In the genomic region with DNA sequence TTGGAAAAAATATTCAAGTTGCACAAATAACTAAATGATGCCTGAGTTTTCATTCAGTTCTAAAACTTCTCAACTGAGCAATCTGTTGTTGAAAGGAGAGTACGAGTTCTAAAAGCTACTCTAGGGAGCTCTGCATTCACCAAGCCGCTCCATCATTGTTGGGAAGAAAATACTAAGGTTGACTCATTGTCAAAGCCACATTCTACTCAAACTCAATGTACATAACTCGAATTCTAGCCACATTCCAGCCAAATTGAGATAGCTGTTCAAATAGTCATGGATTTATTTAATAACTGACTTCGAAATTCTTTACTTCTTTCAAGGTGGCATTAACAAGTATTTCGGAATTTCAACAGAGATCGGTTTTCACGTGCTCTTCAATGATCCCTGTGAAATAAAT, we compare ENCODE assay signal across 22 cellular contexts.
"Had no signal": no experiment of that assay in that cellular context is flagged by ENCODE, and none has a peak within 500 bp of the region (broad histone marks: within the 10 kb centered on the region; RNA-seq: fewer than 3 reads in every experiment).

No MANE protein-coding gene starts in this region.

- H3K4me3 ChIP-seq: heart left ventricle, mucosa of descending colon, suprapubic skin had no signal

- H3K27ac Mint-ChIP-seq: activated CD4-positive, alpha-beta memory T cell treated with anti-CD3 and anti-CD28 coated beads for 36 hours; activated CD4-positive, alpha-beta T cell treated with anti-CD3 and anti-CD28 coated beads for 36 hours; activated naive CD4-positive, alpha-beta T cell treated with anti-CD3 and anti-CD28 coated beads, Interleukin-2, amount 50 U/mL, for 72 hours; naive thymus-derived CD8-positive, alpha-beta T cell; stimulated activated naive CD8-positive, alpha-beta T cell treated with anti-CD3 and anti-CD28 coated beads, Interleukin-15, Interleukin-2, amounts not matched to agents 100 ng/mL and 50 ng/mL, for 24 hours; T-helper 1 cell treated with Interleukin-12 subunit alpha and Interleukin-12 subunit beta and Interleukin-4 antibody, amounts not matched to agents 30 μg/mL and 1 μg/mL, for 36 hours; type B pancreatic cell had no signal

- DNase-seq: activated CD4-positive, alpha-beta memory T cell treated with anti-CD3 and anti-CD28 coated beads for 36 hours; activated CD4-positive, alpha-beta T cell treated with anti-CD3 and anti-CD28 coated beads for 36 hours; activated effector memory CD4-positive, alpha-beta T cell treated with anti-CD3 and anti-CD28 coated beads, Interleukin-2, amount 50 U/mL, for 16 hours; activated T-cell treated with anti-CD3 and anti-CD28 coated beads, Interleukin-2, amount 50 U/mL, for 4 hours; amniotic stem cell; brain microvascular endothelial cell; cortex of kidney; effector CD8-positive, alpha-beta T cell; heart left ventricle; left cardiac atrium; mucosa of descending colon; naive thymus-derived CD8-positive, alpha-beta T cell; posterior cingulate gyrus; right cardiac atrium had no signal

- H3K27me3 Mint-ChIP-seq: central memory CD8-positive, alpha-beta T cell; stimulated activated naive CD8-positive, alpha-beta T cell treated with anti-CD3 and anti-CD28 coated beads, Interleukin-15, Interleukin-2, amounts not matched to agents 100 ng/mL and 50 ng/mL, for 24 hours; type B pancreatic cell had no signal

- FAIRE-seq: frontal cortex had no signal

- H3K4me3 Mint-ChIP-seq: activated CD4-positive, alpha-beta memory T cell treated with anti-CD3 and anti-CD28 coated beads for 36 hours; activated CD4-positive, alpha-beta T cell treated with anti-CD3 and anti-CD28 coated beads for 36 hours; activated T-cell treated with anti-CD3 and anti-CD28 coated beads, Interleukin-2, amount 50 U/mL, for 4 hours; central memory CD8-positive, alpha-beta T cell; naive thymus-derived CD8-positive, alpha-beta T cell; stimulated activated naive CD8-positive, alpha-beta T cell treated with anti-CD3 and anti-CD28 coated beads, Interleukin-15, Interleukin-2, amounts not matched to agents 100 ng/mL and 50 ng/mL, for 24 hours; T-helper 1 cell treated with Interleukin-12 subunit alpha and Interleukin-12 subunit beta and Interleukin-4 antibody, amounts not matched to agents 30 μg/mL and 1 μg/mL, for 36 hours; type B pancreatic cell had no signal

- H3K4me1 ChIP-seq: suprapubic skin had no signal

- H3K36me3 Mint-ChIP-seq: activated CD4-positive, alpha-beta memory T cell treated with anti-CD3 and anti-CD28 coated beads for 36 hours; naive thymus-derived CD8-positive, alpha-beta T cell had no signal

- H3K9me3 ChIP-seq: heart left ventricle, mucosa of descending colon, neutrophil, suprapubic skin had no signal

- ATAC-seq: activated CD4-positive, alpha-beta T cell treated with anti-CD3 and anti-CD28 coated beads for 36 hours; activated naive CD4-positive, alpha-beta T cell treated with anti-CD3 and anti-CD28 coated beads, Interleukin-2, amount 50 U/mL, for 72 hours; activated T-cell treated with anti-CD3 and anti-CD28 coated beads, Interleukin-2, amount 50 U/mL, for 4 hours; heart left ventricle; left cardiac atrium; mucosa of descending colon; naive thymus-derived CD8-positive, alpha-beta T cell; right cardiac atrium had no signal

- H3K9me3 Mint-ChIP-seq: activated naive CD4-positive, alpha-beta T cell treated with anti-CD3 and anti-CD28 coated beads, Interleukin-2, amount 50 U/mL, for 72 hours; central memory CD8-positive, alpha-beta T cell; stimulated activated naive CD8-positive, alpha-beta T cell treated with anti-CD3 and anti-CD28 coated beads, Interleukin-15, Interleukin-2, amounts not matched to agents 100 ng/mL and 50 ng/mL, for 24 hours; T-helper 1 cell treated with Interleukin-12 subunit alpha and Interleukin-12 subunit beta and Interleukin-4 antibody, amounts not matched to agents 30 μg/mL and 1 μg/mL, for 36 hours; type B pancreatic cell had no signal

- H3K4me1 Mint-ChIP-seq: activated CD4-positive, alpha-beta T cell treated with anti-CD3 and anti-CD28 coated beads for 36 hours; central memory CD8-positive, alpha-beta T cell; naive thymus-derived CD8-positive, alpha-beta T cell had no signal

- H3K27ac ChIP-seq: brain microvascular endothelial cell, neutrophil, suprapubic skin had no signal
